1 cellular context compared by ENCODE assay signal in the genomic region with DNA sequence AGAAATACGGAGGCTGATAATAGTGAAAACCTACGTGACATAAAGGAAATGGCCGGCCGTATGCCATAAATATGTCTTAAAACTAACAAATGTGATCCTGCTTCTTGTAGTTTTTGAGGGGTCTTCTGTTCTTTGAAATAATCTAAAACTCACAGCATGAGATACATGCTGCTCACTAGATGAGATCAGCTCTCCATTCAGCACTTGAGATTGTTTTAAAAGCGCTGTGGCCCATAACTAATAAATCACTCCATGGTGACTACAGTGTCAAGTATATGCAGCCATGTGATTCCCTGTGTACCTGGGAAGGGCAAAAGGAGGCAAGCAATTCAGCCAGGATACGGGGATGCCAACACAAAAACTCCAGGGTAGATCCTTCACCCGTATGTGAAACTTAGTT.
TF ChIP-seq lines count a peak whose summit lies in the region.

No MANE protein-coding gene starts in this region.

TF ChIP-seq in SK-N-SH, 30 proteins besides CTCF, POLR2A, EP300 and RAD21 (continued from another document):
- TF ChIP-seq, protein P1, sequence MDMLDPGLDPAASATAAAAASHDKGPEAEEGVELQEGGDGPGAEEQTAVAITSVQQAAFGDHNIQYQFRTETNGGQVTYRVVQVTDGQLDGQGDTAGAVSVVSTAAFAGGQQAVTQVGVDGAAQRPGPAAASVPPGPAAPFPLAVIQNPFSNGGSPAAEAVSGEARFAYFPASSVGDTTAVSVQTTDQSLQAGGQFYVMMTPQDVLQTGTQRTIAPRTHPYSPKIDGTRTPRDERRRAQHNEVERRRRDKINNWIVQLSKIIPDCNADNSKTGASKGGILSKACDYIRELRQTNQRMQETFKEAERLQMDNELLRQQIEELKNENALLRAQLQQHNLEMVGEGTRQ (IDR thresholded peaks at IDR 0.05; ENCODE audit: borderline replicate concordance, low read depth, low read length) = no peak
- TF ChIP-seq TAF1 (IDR thresholded peaks at IDR 0.05; ENCODE audit: borderline replicate concordance, low read depth, low read length) = no peak
- TF ChIP-seq POLR2AphosphoS5 (IDR thresholded peaks at IDR 0.05; ENCODE audit: low read depth, low read length) = no peak
- TF ChIP-seq, protein P2, sequence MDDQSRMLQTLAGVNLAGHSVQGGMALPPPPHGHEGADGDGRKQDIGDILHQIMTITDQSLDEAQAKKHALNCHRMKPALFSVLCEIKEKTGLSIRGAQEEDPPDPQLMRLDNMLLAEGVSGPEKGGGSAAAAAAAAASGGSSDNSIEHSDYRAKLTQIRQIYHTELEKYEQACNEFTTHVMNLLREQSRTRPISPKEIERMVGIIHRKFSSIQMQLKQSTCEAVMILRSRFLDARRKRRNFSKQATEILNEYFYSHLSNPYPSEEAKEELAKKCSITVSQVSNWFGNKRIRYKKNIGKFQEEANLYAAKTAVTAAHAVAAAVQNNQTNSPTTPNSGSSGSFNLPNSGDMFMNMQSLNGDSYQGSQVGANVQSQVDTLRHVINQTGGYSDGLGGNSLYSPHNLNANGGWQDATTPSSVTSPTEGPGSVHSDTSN (IDR thresholded peaks at IDR 0.05) = no peak
- TF ChIP-seq MXI1 (IDR thresholded peaks at IDR 0.05; ENCODE audit: low read depth, low read length) = no peak
- TF ChIP-seq GABPA (IDR thresholded peaks at IDR 0.05; ENCODE audit: low read depth) = no peak
- TF ChIP-seq SIN3A (IDR thresholded peaks at IDR 0.05; ENCODE audit: borderline replicate concordance, low read depth, low read length) = no peak
- no peak for TF ChIP-seq ELF1 (IDR thresholded peaks at IDR 0.05)
